In genomic region chr3:153852355-153852754, GRCh38 we compare ENCODE assay signal across 28 cellular contexts.
"Had no signal": no experiment of that assay in that cellular context is flagged by ENCODE, and none has a peak within 500 bp of the region (broad histone marks: within the 10 kb centered on the region; RNA-seq: fewer than 3 reads in every experiment).

No MANE protein-coding gene starts in this region.

- H3K4me1 ChIP-seq: ascending aorta, breast epithelium, colonic mucosa, gastroesophageal sphincter had no signal

- ATAC-seq: activated naive CD4-positive, alpha-beta T cell treated with anti-CD3 and anti-CD28 coated beads, Interleukin-2, amount 50 U/mL, for 72 hours; activated T-cell treated with anti-CD3 and anti-CD28 coated beads, Interleukin-2, amount 50 U/mL, for 72 hours; gastroesophageal sphincter had no signal

- H3K27ac ChIP-seq: ascending aorta, breast epithelium, cardiac muscle cell, colonic mucosa, epithelial cell of prostate, esophagus squamous epithelium, gastroesophageal sphincter had no signal

- FAIRE-seq: endothelial cell of umbilical vein had no signal

- H3K4me1 Mint-ChIP-seq: activated CD4-positive, alpha-beta memory T cell treated with anti-CD3 and anti-CD28 coated beads, Interleukin-2, amount 10 ng/mL, durations not matched to agents 7 days and 5 days; activated CD4-positive, alpha-beta T cell treated with anti-CD3 and anti-CD28 coated beads, Interleukin-2, amount 10 ng/mL, durations not matched to agents 7 days and 5 days; activated naive CD4-positive, alpha-beta T cell treated with anti-CD3 and anti-CD28 coated beads, Interleukin-2, amount 10 ng/mL, durations not matched to agents 7 days and 5 days; activated naive CD8-positive, alpha-beta T cell treated with anti-CD3 and anti-CD28 coated beads, Interleukin-2, amount 10 ng/mL, durations not matched to agents 7 days and 5 days had no signal

- H3K4me3 ChIP-seq: ascending aorta, breast epithelium, cardiac muscle cell, colonic mucosa, esophagus squamous epithelium, gastroesophageal sphincter had no signal

- H3K36me3 Mint-ChIP-seq: activated naive CD4-positive, alpha-beta T cell treated with anti-CD3 and anti-CD28 coated beads, Interleukin-2, amount 10 ng/mL, durations not matched to agents 7 days and 5 days; activated naive CD4-positive, alpha-beta T cell treated with anti-CD3 and anti-CD28 coated beads, Interleukin-2, amount 50 U/mL, for 72 hours; activated naive CD8-positive, alpha-beta T cell treated with anti-CD3 and anti-CD28 coated beads, Interleukin-2, amount 10 ng/mL, durations not matched to agents 7 days and 5 days; brain had no signal

- H3K27ac Mint-ChIP-seq: activated CD4-positive, alpha-beta memory T cell treated with anti-CD3 and anti-CD28 coated beads, Interleukin-2, amount 10 ng/mL, durations not matched to agents 7 days and 5 days; activated CD4-positive, alpha-beta T cell treated with anti-CD3 and anti-CD28 coated beads, Interleukin-2, amount 10 ng/mL, durations not matched to agents 7 days and 5 days; activated naive CD4-positive, alpha-beta T cell treated with anti-CD3 and anti-CD28 coated beads, Interleukin-2, amount 10 ng/mL, durations not matched to agents 7 days and 5 days; activated naive CD4-positive, alpha-beta T cell treated with anti-CD3 and anti-CD28 coated beads, Interleukin-2, amount 50 U/mL, for 72 hours; activated naive CD8-positive, alpha-beta T cell treated with anti-CD3 and anti-CD28 coated beads, Interleukin-2, amount 10 ng/mL, durations not matched to agents 7 days and 5 days; activated T-cell treated with anti-CD3 and anti-CD28 coated beads, Interleukin-2, amount 50 U/mL, for 24 hours; activated T-cell treated with anti-CD3 and anti-CD28 coated beads, Interleukin-2, amount 50 U/mL, for 72 hours; brain had no signal

- H3K9me3 ChIP-seq: ascending aorta, breast epithelium, colonic mucosa, esophagus squamous epithelium, gastroesophageal sphincter had no signal

- H3K36me3 ChIP-seq: ascending aorta, breast epithelium, cardiac muscle cell, colonic mucosa, esophagus squamous epithelium, gastroesophageal sphincter had no signal

- H3K27me3 Mint-ChIP-seq: activated naive CD4-positive, alpha-beta T cell treated with anti-CD3 and anti-CD28 coated beads, Interleukin-2, amount 10 ng/mL, durations not matched to agents 7 days and 5 days; brain had no signal

- H3K9me3 Mint-ChIP-seq: activated CD4-positive, alpha-beta memory T cell treated with anti-CD3 and anti-CD28 coated beads, Interleukin-2, amount 10 ng/mL, durations not matched to agents 7 days and 5 days; activated CD4-positive, alpha-beta T cell treated with anti-CD3 and anti-CD28 coated beads, Interleukin-2, amount 10 ng/mL, durations not matched to agents 7 days and 5 days; activated naive CD4-positive, alpha-beta T cell treated with anti-CD3 and anti-CD28 coated beads, Interleukin-2, amount 10 ng/mL, durations not matched to agents 7 days and 5 days; activated naive CD4-positive, alpha-beta T cell treated with anti-CD3 and anti-CD28 coated beads, Interleukin-2, amount 50 U/mL, for 72 hours; activated naive CD8-positive, alpha-beta T cell treated with anti-CD3 and anti-CD28 coated beads, Interleukin-2, amount 10 ng/mL, durations not matched to agents 7 days and 5 days; activated T-cell treated with anti-CD3 and anti-CD28 coated beads, Interleukin-2, amount 50 U/mL, for 24 hours; activated T-cell treated with anti-CD3 and anti-CD28 coated beads, Interleukin-2, amount 50 U/mL, for 72 hours; brain had no signal

- DNase-seq: activated CD4-positive, alpha-beta memory T cell treated with anti-CD3 and anti-CD28 coated beads, Interleukin-2, amount 10 ng/mL, durations not matched to agents 7 days and 5 days; activated CD4-positive, alpha-beta T cell treated with anti-CD3 and anti-CD28 coated beads for 1 hour; activated CD4-positive, alpha-beta T cell treated with anti-CD3 and anti-CD28 coated beads for 4 hours; activated CD4-positive, alpha-beta T cell treated with anti-CD3 and anti-CD28 coated beads, Interleukin-2, amount 10 ng/mL, durations not matched to agents 7 days and 5 days; activated CD4-positive, alpha-beta T cell treated with anti-CD3 and anti-CD28 coated beads, Interleukin-2, amount 50 U/mL, for 4 hours; activated CD8-positive, alpha-beta memory T cell treated with anti-CD3 and anti-CD28 coated beads, Interleukin-2, amount 50 U/mL, for 48 hours; activated gamma-delta T cell; activated naive CD4-positive, alpha-beta T cell; activated naive CD4-positive, alpha-beta T cell treated with anti-CD3 and anti-CD28 coated beads, Interleukin-2, amount 10 ng/mL, durations not matched to agents 7 days and 5 days; activated naive CD8-positive, alpha-beta T cell treated with anti-CD3 and anti-CD28 coated beads, Interleukin-2, amount 10 ng/mL, durations not matched to agents 7 days and 5 days; activated T-cell treated with anti-CD3 and anti-CD28 coated beads for 4 hours; activated T-cell treated with anti-CD3 and anti-CD28 coated beads, Interleukin-2, amount 50 U/mL, for 24 hours; activated T-cell treated with anti-CD3 and anti-CD28 coated beads, Interleukin-2, amount 50 U/mL, for 72 hours; central memory CD4-positive, alpha-beta T cell; cerebellar nuclear complex; colonic mucosa; effector CD8-positive, alpha-beta T cell; esophagus squamous epithelium; foreskin melanocyte; T-helper 2 cell had no signal

- H3K27me3 ChIP-seq: ascending aorta, breast epithelium, cardiac muscle cell, colonic mucosa, esophagus squamous epithelium, gastroesophageal sphincter had no signal

- H3K4me3 Mint-ChIP-seq: activated CD4-positive, alpha-beta memory T cell treated with anti-CD3 and anti-CD28 coated beads, Interleukin-2, amount 10 ng/mL, durations not matched to agents 7 days and 5 days; activated CD4-positive, alpha-beta T cell treated with anti-CD3 and anti-CD28 coated beads, Interleukin-2, amount 10 ng/mL, durations not matched to agents 7 days and 5 days; activated naive CD4-positive, alpha-beta T cell treated with anti-CD3 and anti-CD28 coated beads, Interleukin-2, amount 10 ng/mL, durations not matched to agents 7 days and 5 days; activated naive CD8-positive, alpha-beta T cell treated with anti-CD3 and anti-CD28 coated beads, Interleukin-2, amount 10 ng/mL, durations not matched to agents 7 days and 5 days; activated T-cell treated with anti-CD3 and anti-CD28 coated beads, Interleukin-2, amount 50 U/mL, for 24 hours; activated T-cell treated with anti-CD3 and anti-CD28 coated beads, Interleukin-2, amount 50 U/mL, for 72 hours; brain had no signal
